In genomic region chr5:120388016-120388781, GRCh38 we compare ENCODE assay signal across 8 cellular contexts.
DNase-seq lines count a peak whose midpoint lies in the region; ATAC-seq lines count a peak whose summit lies in the region.

No MANE protein-coding gene starts in this region.

- no peak overlapping the region for H3K27ac Mint-ChIP-seq in stimulated activated effector memory CD8-positive, alpha-beta T cell treated with anti-CD3 and anti-CD28 coated beads, Interleukin-12 subunit alpha, Interleukin-12 subunit beta, amount 100 ng/mL, for 72 hours

- H3K36me3 Mint-ChIP-seq in stimulated activated effector memory CD8-positive, alpha-beta T cell treated with anti-CD3 and anti-CD28 coated beads, Interleukin-12 subunit alpha, Interleukin-12 subunit beta, amount 100 ng/mL, for 72 hours = no peaks in the 10 kb centered on the region

- peaks cover 14% of the 10 kb centered on the region for H3K9me3 Mint-ChIP-seq in stimulated activated effector memory CD8-positive, alpha-beta T cell treated with anti-CD3 and anti-CD28 coated beads, Interleukin-12 subunit alpha, Interleukin-12 subunit beta, amount 100 ng/mL, for 72 hours

- no peak overlapping the region for H3K4me3 Mint-ChIP-seq in stimulated activated effector memory CD8-positive, alpha-beta T cell treated with anti-CD3 and anti-CD28 coated beads, Interleukin-12 subunit alpha, Interleukin-12 subunit beta, amount 100 ng/mL, for 72 hours

- H3K4me3 ChIP-seq in Jurkat, Clone E6-1 (ENCODE audit: low read length) = no peak overlapping the region

- DNase-seq in GM03348 (ENCODE audit: low spot score) (peak; percentile 76), amniotic stem cell (lab: John Stamatoyannopoulos, UW) (peak; percentile 60), non-pigmented ciliary epithelial cell (ENCODE audit: low read depth) (peak; percentile 84), anterior cingulate cortex (lab: John Stamatoyannopoulos, UW) (no peak)
- peak; percentile 59 for DNase-seq in Jurkat, Clone E6-1 (ENCODE audit: low read depth, low spot score)
- no peak for DNase-seq in stimulated activated effector memory CD8-positive, alpha-beta T cell treated with anti-CD3 and anti-CD28 coated beads, Interleukin-12 subunit alpha, Interleukin-12 subunit beta, amount 100 ng/mL, for 72 hours (ENCODE audit: low spot score in 2 of 2)

- H3K4me1 Mint-ChIP-seq in stimulated activated effector memory CD8-positive, alpha-beta T cell treated with anti-CD3 and anti-CD28 coated beads, Interleukin-12 subunit alpha, Interleukin-12 subunit beta, amount 100 ng/mL, for 72 hours = no peaks in the 10 kb centered on the region

- ATAC-seq in HG02970 (IDR thresholded peaks at IDR 0.05; ENCODE audit: low FRiP score, unreplicated experiment) = no peak
- ATAC-seq in HG02798 (IDR thresholded peaks at IDR 0.05; ENCODE audit: poor library complexity, unreplicated experiment) = no peak
- no peak for ATAC-seq in stimulated activated effector memory CD8-positive, alpha-beta T cell treated with anti-CD3 and anti-CD28 coated beads, Interleukin-12 subunit alpha, Interleukin-12 subunit beta, amount 100 ng/mL, for 72 hours

Comparison
In these comparisons a context has a peak if more than half of its experiments do, and no peak if none do; other contexts are left out.
1. DNase-seq: peak in GM03348 (single experiment), Jurkat, Clone E6-1 (single experiment), amniotic stem cell (single experiment) and non-pigmented ciliary epithelial cell (single experiment); none in anterior cingulate cortex (0 of 58) and stimulated activated effector memory CD8-positive, alpha-beta T cell treated with anti-CD3 and anti-CD28 coated beads, Interleukin-12 subunit alpha, Interleukin-12 subunit beta, amount 100 ng/mL, for 72 hours (0 of 2).